ENCODE assay signal across 13 cellular contexts in genomic region chr3:37320276-37320675, GRCh38.
A peak's percentile ranks its signal among the peaks of the same experiment; 100 is the strongest.
DNase-seq lines count a peak whose midpoint lies in the region; ATAC-seq and TF ChIP-seq lines count a peak whose summit lies in the region.
"Had no signal": no experiment of that assay in that cellular context is flagged by ENCODE, and none has a peak within 500 bp of the region (broad histone marks: within the 10 kb centered on the region; RNA-seq: fewer than 3 reads in every experiment).

No MANE protein-coding gene starts in this region.

- peak; percentile 61 for ATAC-seq in GM21367 (IDR thresholded peaks at IDR 0.05; ENCODE audit: unreplicated experiment)

- H3K4me3 ChIP-seq in OCI-LY3 (ENCODE audit: low read length) = peak overlapping the region; percentile 14; the same call in 1 of the 2 replicates
- no peak overlapping the region for H3K4me3 ChIP-seq in subcutaneous abdominal adipose tissue (ENCODE audit: low read depth in 1 of 5, low read length in 5 of 5)
- H3K4me3 ChIP-seq: ovary, testis had no signal

- H3K9ac ChIP-seq in OCI-LY3 (ENCODE audit: low read length) = no peak overlapping the region; the same call in 1 of the 2 replicates
- H3K9ac ChIP-seq in subcutaneous abdominal adipose tissue (ENCODE audit: low read length in 5 of 5) = no peak overlapping the region

- no peaks in the 10 kb centered on the region for H3K9me3 ChIP-seq in OCI-LY3 (ENCODE audit: insufficient read depth, low read length)
- H3K9me3 ChIP-seq in subcutaneous abdominal adipose tissue (ENCODE audit: control insufficient read depth in 5 of 5, low read length in 5 of 5) = no peaks in the 10 kb centered on the region
- H3K9me3 ChIP-seq: ovary, testis had no signal

- H3K79me2 ChIP-seq in OCI-LY3 (ENCODE audit: low read length) = no peaks in the 10 kb centered on the region

- H4K20me1 ChIP-seq in OCI-LY3 (ENCODE audit: insufficient read depth, low read length) = no peaks in the 10 kb centered on the region

- H3K27ac ChIP-seq in OCI-LY3 (ENCODE audit: low read length) = peak overlapping the region; percentile 29; the same call in 1 of the 2 replicates
- H3K27ac ChIP-seq in subcutaneous abdominal adipose tissue (ENCODE audit: low read depth, low read length) = peak overlapping the region; percentile 24
- H3K27ac ChIP-seq: ovary had no signal

- no peak for TF ChIP-seq CTCF in OCI-LY3 (IDR thresholded peaks at IDR 0.05; ENCODE audit: low read depth, low read length)

- H3K4me2 ChIP-seq in OCI-LY3 (ENCODE audit: low read length) = peak overlapping the region; percentile 46

- H3K4me1 ChIP-seq in OCI-LY3 (ENCODE audit: low read length) (peaks cover 25% of the 10 kb centered on the region), subcutaneous abdominal adipose tissue (ENCODE audit: control insufficient read depth in 5 of 5, insufficient read depth in 5 of 5, low read length in 5 of 5) (peaks cover 4 to 39% (median 25%) of the 10 kb centered on the region in 5 donors)

- H2AFZ ChIP-seq in OCI-LY3 (ENCODE audit: low read depth, low read length) = no peak overlapping the region

- H3K27me3 ChIP-seq in OCI-LY3 (ENCODE audit: low read depth, low read length) (no peaks in the 10 kb centered on the region), subcutaneous abdominal adipose tissue (ENCODE audit: control insufficient read depth in 5 of 5, insufficient read depth in 4 of 5, low read length in 5 of 5) (no peaks in the 10 kb centered on the region)
- H3K27me3 ChIP-seq: ovary, testis had no signal

- H3K36me3 ChIP-seq in OCI-LY3 (replicated peaks; ENCODE audit: low read depth, low read length) = peaks cover 57% of the 10 kb centered on the region
- H3K36me3 ChIP-seq in subcutaneous abdominal adipose tissue (ENCODE audit: control insufficient read depth in 5 of 5, insufficient read depth in 5 of 5, low read length in 5 of 5) = peaks cover 8 to 29% (median 21%) of the 10 kb centered on the region in 5 donors
- H3K36me3 ChIP-seq: ovary had no signal

- peak; percentile 39 for DNase-seq in stimulated activated CD4-positive, alpha-beta T cell treated with anti-CD3 and anti-CD28 coated beads, Interleukin-15, amount 100 ng/mL, for 24 hours
- DNase-seq in stimulated activated CD4-positive, alpha-beta T cell treated with anti-CD3 and anti-CD28 coated beads, Interleukin-4, amount 100 ng/mL, for 1 hour = no peak
- DNase-seq in inferior parietal cortex (ENCODE audit: extremely low spot score) = no peak
- no peak for DNase-seq in NCI-H526 treated with DMSO at 0.1 percent for 48 hours (lab: John Stamatoyannopoulos, UW)
- no peak for DNase-seq in SIG-M5 treated with dmso at 0.1 percent for 504 hours (lab: John Stamatoyannopoulos, UW; ENCODE audit: unreplicated experiment)
- DNase-seq: amniotic stem cell, NCI-H1092 treated with DMSO at 0.1 percent for 48 hours, ovary, SHP77, testis had no signal
